9 cellular contexts compared by ENCODE assay signal in genomic region chr19:4539697-4540581, GRCh38. TPM values are rescaled to one million over a fixed set of nuclear protein-coding genes. Genes with fewer than 3 reads are reported as not detected.
DNase-seq lines count a peak whose midpoint lies in the region; ATAC-seq and TF ChIP-seq lines count a peak whose summit lies in the region.
"Had no signal": no experiment of that assay in that cellular context is flagged by ENCODE, and none has a peak within 500 bp of the region (broad histone marks: within the 10 kb centered on the region; RNA-seq: fewer than 3 reads in every experiment).

LRG1 (minus strand) TSS chr19:4540036; CDS start chr19:4540013, 23 bp downstream.

- no peak within 1 kb of the TSS for H3K9ac ChIP-seq in HCT116 (ENCODE audit: low read length)

- H3K27ac Mint-ChIP-seq in CD14-positive monocyte (peak within 1 kb of the TSS; percentile 97 to 99 (median 98)), memory B cell (no peak within 1 kb of the TSS)
- H3K27ac Mint-ChIP-seq in activated naive CD8-positive, alpha-beta T cell treated with anti-CD3 and anti-CD28 coated beads for 36 hours = no peak within 1 kb of the TSS

- TF ChIP-seq POLR2A in HCT116 (IDR thresholded peaks at IDR 0.05; ENCODE audit: borderline replicate concordance, extremely low read depth, insufficient read depth, insufficient read length) = no peak

- no peaks in the 10 kb centered on the region for H3K36me3 ChIP-seq in HCT116 (ENCODE audit: control insufficient read depth in 1 of 2, insufficient read depth in 2 of 2, low read length in 2 of 2)

- no peaks in the 10 kb centered on the region for H3K9me3 ChIP-seq in HCT116 (ENCODE audit: control insufficient read depth in 1 of 2, insufficient read depth in 1 of 2, low read depth in 1 of 2, low read length in 2 of 2)

- intact Hi-C loops in CD14-positive monocyte (cut with micrococcal nuclease) = loop anchor here (2.0 to 5.0 kb wide), 3 partner anchors 19 to 97 kb away; partner anchors contain the start of genes TNFAIP8L1 (in 2 of the 2) and SEMA6B (in 1 of the 2)
- intact Hi-C loops in HCT116 (cut with micrococcal nuclease) = no loop called here

- H4K20me1 ChIP-seq in HCT116 (ENCODE audit: insufficient read depth) = no peaks in the 10 kb centered on the region

- POLR2A ChIA-PET in HCT116 (lab: Charles Lee) = no interaction called here

- no TSS peak for BruUV-seq in HCT116 (replicated peaks; lab: Mats Ljungman, UMichigan)

- peaks cover 0 to 4% of the 10 kb centered on the region in 2 donors for H3K36me3 Mint-ChIP-seq in CD14-positive monocyte
- H3K36me3 Mint-ChIP-seq in activated naive CD8-positive, alpha-beta T cell treated with anti-CD3 and anti-CD28 coated beads for 36 hours = no peaks in the 10 kb centered on the region
- no peaks in the 10 kb centered on the region for H3K36me3 Mint-ChIP-seq in memory B cell

- ATAC-seq in HCT116 (no peak), memory B cell (ENCODE audit: low read depth) (peak; percentile 62), HG03135 (IDR thresholded peaks at IDR 0.05; ENCODE audit: unreplicated experiment) (no peak), HG02759 (IDR thresholded peaks at IDR 0.05; ENCODE audit: unreplicated experiment) (no peak)

- no peak within 1 kb of the TSS; the same call in 1 of the 2 replicates for H3K27ac ChIP-seq in HCT116 (ENCODE audit: low read depth, low read length)

- peak; percentile 90 for DNase-seq in CD14-positive monocyte (ENCODE audit: low spot score)
- no peak for DNase-seq in HCT116 (ENCODE audit: low read depth, low spot score)
- peak; percentile 27 for DNase-seq in activated naive CD8-positive, alpha-beta T cell treated with anti-CD3 and anti-CD28 coated beads for 36 hours
- DNase-seq in memory B cell (ENCODE audit: low spot score in 2 of 2) = no peak
- no peak for DNase-seq in NCI-H1694 (lab: John Stamatoyannopoulos, UW)
- no peak for DNase-seq in OCI-M2 (lab: John Stamatoyannopoulos, UW; ENCODE audit: unreplicated experiment)
- DNase-seq: stimulated activated CD4-positive, alpha-beta T cell treated with anti-CD3 and anti-CD28 coated beads, Interleukin-1b, Interleukin-23, amount 100 ng/mL, for 48 hours had no signal

- H3K4me3 Mint-ChIP-seq in CD14-positive monocyte (peak within 1 kb of the TSS; percentile 62 to 85), memory B cell (peak within 1 kb of the TSS; percentile 25)
- H3K4me3 Mint-ChIP-seq in activated naive CD8-positive, alpha-beta T cell treated with anti-CD3 and anti-CD28 coated beads for 36 hours = peak within 1 kb of the TSS; percentile 68

- TF ChIP-seq CTCF in CD14-positive monocyte (IDR thresholded peaks at IDR 0.05) (no peak), HCT116 (IDR thresholded peaks at IDR 0.05 in 2 of 3, conservative IDR thresholded peaks at IDR 0.05 in 1 of 3; ENCODE audit: borderline replicate concordance in 1 of 3, insufficient read depth in 1 of 3, low read depth in 2 of 3, low read length in 2 of 3) (no peak)

- CTCF ChIA-PET in HCT116 (lab: Charles Lee) = interaction anchor here (0.7 to 1.0 kb wide), 2 partner anchors 15 to 94 kb away, joined by 3 read pairs; no protein-coding TSS in a partner anchor

- no peak within 1 kb of the TSS for H3K4me3 ChIP-seq in HCT116 (replicated peaks in 1 of 2; ENCODE audit: low read depth in 1 of 2, low read length in 2 of 2)

- H3K79me2 ChIP-seq in HCT116 (ENCODE audit: insufficient read depth, low read length) = no peaks in the 10 kb centered on the region

- no peak for TF ChIP-seq RAD21 in HCT116 (IDR thresholded peaks at IDR 0.05; ENCODE audit: low read depth)

- H3K9me3 Mint-ChIP-seq in CD14-positive monocyte (peaks cover 2 to 12% (median 6%) of the 10 kb centered on the region in 7 donors), memory B cell (no peaks in the 10 kb centered on the region)
- no peaks in the 10 kb centered on the region for H3K9me3 Mint-ChIP-seq in activated naive CD8-positive, alpha-beta T cell treated with anti-CD3 and anti-CD28 coated beads for 36 hours

- H3K4me1 Mint-ChIP-seq in CD14-positive monocyte (peaks cover 72% of the 10 kb centered on the region), memory B cell (peaks cover 4% of the 10 kb centered on the region)
- H3K4me1 Mint-ChIP-seq in activated naive CD8-positive, alpha-beta T cell treated with anti-CD3 and anti-CD28 coated beads for 36 hours = peaks cover 11% of the 10 kb centered on the region

- peak within 1 kb of the TSS; percentile 24; the same call in 1 of the 2 replicates for H3K4me2 ChIP-seq in HCT116 (ENCODE audit: low read length)

- peaks cover 2 to 11% (median 3%) of the 10 kb centered on the region in 3 donors for H3K27me3 Mint-ChIP-seq in CD14-positive monocyte (ENCODE audit: low read depth in 3 of 3)
- H3K27me3 Mint-ChIP-seq in activated naive CD8-positive, alpha-beta T cell treated with anti-CD3 and anti-CD28 coated beads for 36 hours = peaks cover 23% of the 10 kb centered on the region
- peaks cover 13% of the 10 kb centered on the region for H3K27me3 Mint-ChIP-seq in memory B cell

- no peaks in the 10 kb centered on the region for H3K27me3 ChIP-seq in HCT116 (ENCODE audit: insufficient read depth, low read length)

- no peak within 1 kb of the TSS for H2AFZ ChIP-seq in HCT116 (ENCODE audit: low read depth, low read length, poor library complexity, severe bottlenecking)

- RAD21 ChIA-PET in HCT116 (lab: Charles Lee; ENCODE audit: low non-redundant PET in 1 of 2, low total read pairs in 2 of 2, uncharacterized antibody in 2 of 2, unreplicated experiment in 2 of 2) = no interaction called here

- H3K9me2 ChIP-seq in HCT116 (ENCODE audit: insufficient read depth) = no peaks in the 10 kb centered on the region

- peaks cover 14 to 28% of the 10 kb centered on the region in 2 experiments; a peak in 3 of 4 replicates for H3K4me1 ChIP-seq in HCT116 (ENCODE audit: control insufficient read depth in 1 of 2, insufficient read depth in 2 of 2, low read length in 2 of 2)

TF ChIP-seq in HCT116, 20 proteins besides CTCF, POLR2A, EP300 and RAD21 (continues in another document):
- TF ChIP-seq ZFX (IDR thresholded peaks at IDR 0.05) (no peak), EGR1 (IDR thresholded peaks at IDR 0.05; ENCODE audit: low read depth) (no peak), CEBPB (IDR thresholded peaks at IDR 0.05; ENCODE audit: low read depth) (no peak), SRF (IDR thresholded peaks at IDR 0.05; ENCODE audit: low read depth) (no peak), ATF3 (IDR thresholded peaks at IDR 0.05) (no peak), ELF1 (IDR thresholded peaks at IDR 0.05; ENCODE audit: borderline replicate concordance, low read depth) (no peak), POLR2AphosphoS5 (IDR thresholded peaks at IDR 0.05; ENCODE audit: low read depth, low read length) (no peak), MAX (IDR thresholded peaks at IDR 0.05) (no peak), CBX3 (IDR thresholded peaks at IDR 0.05; ENCODE audit: low read depth) (no peak), TCF7L2 (IDR thresholded peaks at IDR 0.05; ENCODE audit: borderline replicate concordance, extremely low read depth, insufficient read depth, insufficient read length) (no peak), EZH2 (IDR thresholded peaks at IDR 0.05) (no peak), REST (IDR thresholded peaks at IDR 0.05; ENCODE audit: low read depth) (no peak), ZNF274 (IDR thresholded peaks at IDR 0.05; ENCODE audit: low read depth, low read length) (no peak), EZH2phosphoT487 (IDR thresholded peaks at IDR 0.05; ENCODE audit: borderline replicate concordance) (no peak), YY1 (IDR thresholded peaks at IDR 0.05; ENCODE audit: extremely low read depth, insufficient replicate concordance, low read depth, low read length) (no peak)

RNA-seq across cellular contexts. Expression of gene LRG1, which starts in this region (rescaled TPM):
- 1 to 10 TPM; 5.5 to 9.6 TPM for polyA plus RNA-seq in CD14-positive monocyte
- total RNA-seq in HCT116 (2021; ENCODE audit: unreplicated experiment) = 1.3 TPM
- 0.72 and 0.83 TPM in 2 replicates for polyA plus RNA-seq in HCT116 (2012)
- under 1 TPM; 0.19 to 0.38 TPM for total RNA-seq in activated naive CD8-positive, alpha-beta T cell treated with anti-CD3 and anti-CD28 coated beads for 36 hours

Comparison
In these comparisons a context has a peak if more than half of its experiments do, and no peak if none do; other contexts are left out.
1. Peak in DNase-seq in activated naive CD8-positive, alpha-beta T cell treated with anti-CD3 and anti-CD28 coated beads for 36 hours; RNA of the gene not detected or under 1 TPM.
2. H3K27ac Mint-ChIP-seq: peak in CD14-positive monocyte (7 of 7); none in activated naive CD8-positive, alpha-beta T cell treated with anti-CD3 and anti-CD28 coated beads for 36 hours (single experiment) and memory B cell (single experiment).
3. Peak in every context shown above with its lines, with median percentiles within 50 percentile points of each other: H3K4me3 Mint-ChIP-seq.